ENCODE assay signal across 8 cellular contexts in the genomic region with DNA sequence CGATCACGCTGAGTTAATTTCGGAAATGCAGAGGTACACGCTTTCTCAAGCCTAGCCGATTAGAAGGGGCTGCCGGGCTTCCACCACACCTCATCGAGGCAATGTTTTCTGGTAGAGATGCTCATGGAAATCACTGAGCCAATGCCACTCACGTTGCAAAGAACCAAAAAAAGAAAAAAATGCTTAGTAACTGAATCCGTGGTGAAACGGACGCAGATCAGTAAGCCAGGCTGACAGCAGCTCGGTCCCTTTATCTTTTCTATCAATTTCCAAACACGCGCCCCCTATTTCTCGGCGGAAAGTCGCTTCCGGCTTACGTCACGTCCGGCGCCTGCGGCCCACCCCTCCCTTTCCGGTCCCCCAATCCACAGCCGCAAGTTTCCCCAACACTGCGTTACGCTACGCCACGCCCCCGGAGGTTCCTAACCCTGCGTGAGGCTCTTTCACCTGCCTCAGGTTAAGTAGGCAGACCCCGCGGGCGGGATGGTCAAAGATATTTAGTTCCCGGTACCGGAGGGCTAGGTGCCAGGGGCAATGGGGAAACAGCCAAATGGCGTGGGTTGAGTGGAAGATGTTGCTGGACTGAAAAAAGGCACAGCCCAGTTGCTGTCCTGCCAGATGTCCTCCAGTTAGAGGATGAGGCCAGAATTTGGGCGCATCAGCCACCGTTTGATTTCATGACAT. TPM values are rescaled to one million over a fixed set of nuclear protein-coding genes. Genes with fewer than 3 reads are reported as not detected.
A peak's percentile ranks its signal among the peaks of the same experiment; 100 is the strongest.
DNase-seq lines count a peak whose midpoint lies in the region; ATAC-seq and TF ChIP-seq lines count a peak whose summit lies in the region.

A gene with protein sequence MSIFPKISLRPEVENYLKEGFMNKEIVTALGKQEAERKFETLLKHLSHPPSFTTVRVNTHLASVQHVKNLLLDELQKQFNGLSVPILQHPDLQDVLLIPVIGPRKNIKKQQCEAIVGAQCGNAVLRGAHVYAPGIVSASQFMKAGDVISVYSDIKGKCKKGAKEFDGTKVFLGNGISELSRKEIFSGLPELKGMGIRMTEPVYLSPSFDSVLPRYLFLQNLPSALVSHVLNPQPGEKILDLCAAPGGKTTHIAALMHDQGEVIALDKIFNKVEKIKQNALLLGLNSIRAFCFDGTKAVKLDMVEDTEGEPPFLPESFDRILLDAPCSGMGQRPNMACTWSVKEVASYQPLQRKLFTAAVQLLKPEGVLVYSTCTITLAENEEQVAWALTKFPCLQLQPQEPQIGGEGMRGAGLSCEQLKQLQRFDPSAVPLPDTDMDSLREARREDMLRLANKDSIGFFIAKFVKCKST (minus strand): TSS at position 264 of the 684 bp plus-strand sequence. CDS start 384 bp downstream, outside the sequence.

- peaks cover 38% of the 10 kb centered on the region for H3K4me1 Mint-ChIP-seq in activated T-helper 2 cell treated with anti-CD3 and anti-CD28 coated beads, Interferon-gamma antibody, Interleukin-2, Interleukin-4, amounts not matched to agents 10 μg/mL and 5 μg/mL and 100 μg/mL, durations not matched to agents 14 hours and 24 hours and 36 hours (ENCODE audit: low read depth)
- peaks cover 26 to 29% of the 10 kb centered on the region in 2 donors for H3K4me1 Mint-ChIP-seq in natural killer cell treated with Interleukin-12 subunit alpha and Interleukin-12 subunit beta and Interleukin-15 and Interleukin-18, amount 100 ng/mL, for 72 hours (ENCODE audit: low read depth in 2 of 2)
- peaks cover 26% of the 10 kb centered on the region for H3K4me1 Mint-ChIP-seq in stimulated activated naive CD8-positive, alpha-beta T cell treated with anti-CD3 and anti-CD28 coated beads, Interleukin-15, amount 100 ng/mL, for 72 hours

- H3K4me3 Mint-ChIP-seq in activated T-helper 2 cell treated with anti-CD3 and anti-CD28 coated beads, Interferon-gamma antibody, Interleukin-2, Interleukin-4, amounts not matched to agents 10 μg/mL and 5 μg/mL and 100 μg/mL, durations not matched to agents 14 hours and 24 hours and 36 hours (ENCODE audit: low read depth), result peak within 1 kb of the TSS; percentile 91
- H3K4me3 Mint-ChIP-seq in natural killer cell treated with Interleukin-12 subunit alpha and Interleukin-12 subunit beta and Interleukin-15 and Interleukin-18, amount 100 ng/mL, for 72 hours, result peak within 1 kb of the TSS; percentile 98
- peak within 1 kb of the TSS; percentile 91 to 92 for H3K4me3 Mint-ChIP-seq in stimulated activated naive CD8-positive, alpha-beta T cell treated with anti-CD3 and anti-CD28 coated beads, Interleukin-15, amount 100 ng/mL, for 72 hours

- H3K9me2 ChIP-seq in Karpas-422 (replicated peaks; ENCODE audit: insufficient read depth, low read length), result no peaks in the 10 kb centered on the region

- H3K36me3 Mint-ChIP-seq in activated T-helper 2 cell treated with anti-CD3 and anti-CD28 coated beads, Interferon-gamma antibody, Interleukin-2, Interleukin-4, amounts not matched to agents 10 μg/mL and 5 μg/mL and 100 μg/mL, durations not matched to agents 14 hours and 24 hours and 36 hours (ENCODE audit: low read depth), result peaks cover 10% of the 10 kb centered on the region
- H3K36me3 Mint-ChIP-seq in natural killer cell treated with Interleukin-12 subunit alpha and Interleukin-12 subunit beta and Interleukin-15 and Interleukin-18, amount 100 ng/mL, for 72 hours, result peaks cover 5% of the 10 kb centered on the region

- peak within 1 kb of the TSS; percentile 62 for H3K27ac ChIP-seq in Karpas-422 (ENCODE audit: low read length)
- peak within 1 kb of the TSS; percentile 78 for H3K27ac ChIP-seq in RWPE1

- H3K4me1 ChIP-seq in Karpas-422 (ENCODE audit: low read length), result peaks cover 30% of the 10 kb centered on the region

- H4K20me1 ChIP-seq in Karpas-422 (ENCODE audit: insufficient read depth, low read depth, low read length), result no peaks in the 10 kb centered on the region

- H3K9me3 Mint-ChIP-seq in activated T-helper 2 cell treated with anti-CD3 and anti-CD28 coated beads, Interferon-gamma antibody, Interleukin-2, Interleukin-4, amounts not matched to agents 10 μg/mL and 5 μg/mL and 100 μg/mL, durations not matched to agents 14 hours and 24 hours and 36 hours, result no peaks in the 10 kb centered on the region
- H3K9me3 Mint-ChIP-seq in natural killer cell treated with Interleukin-12 subunit alpha and Interleukin-12 subunit beta and Interleukin-15 and Interleukin-18, amount 100 ng/mL, for 72 hours, result no peaks in the 10 kb centered on the region
- no peaks in the 10 kb centered on the region for H3K9me3 Mint-ChIP-seq in stimulated activated naive CD8-positive, alpha-beta T cell treated with anti-CD3 and anti-CD28 coated beads, Interleukin-15, amount 100 ng/mL, for 72 hours

- peaks cover 47% of the 10 kb centered on the region for H3K79me2 ChIP-seq in Karpas-422 (ENCODE audit: low read length)

- POLR2A ChIA-PET in RWPE1 (lab: Yijun Ruan, JAX; ENCODE audit: low non-redundant PET), result no interaction called here

- CTCF ChIA-PET in RWPE1 (lab: Yijun Ruan, JAX), result no interaction called here

- H3K9me3 ChIP-seq in Karpas-422 (ENCODE audit: low read length), result no peaks in the 10 kb centered on the region

- intact Hi-C loops in activated T-helper 2 cell treated with anti-CD3 and anti-CD28 coated beads, Interferon-gamma antibody, Interleukin-2, Interleukin-4, amounts not matched to agents 10 μg/mL and 5 μg/mL and 100 μg/mL, durations not matched to agents 14 hours and 24 hours and 36 hours (cut with micrococcal nuclease), result loop anchor here (1.0 to 10.0 kb wide), 5 partner anchors 8 to 1837 kb away; a partner anchor contains a TSS

- H3K27ac Mint-ChIP-seq in activated T-helper 2 cell treated with anti-CD3 and anti-CD28 coated beads, Interferon-gamma antibody, Interleukin-2, Interleukin-4, amounts not matched to agents 10 μg/mL and 5 μg/mL and 100 μg/mL, durations not matched to agents 14 hours and 24 hours and 36 hours, result peak within 1 kb of the TSS; percentile 93
- peak within 1 kb of the TSS; percentile 96 to 99 for H3K27ac Mint-ChIP-seq in natural killer cell treated with Interleukin-12 subunit alpha and Interleukin-12 subunit beta and Interleukin-15 and Interleukin-18, amount 100 ng/mL, for 72 hours
- peak within 1 kb of the TSS; percentile 95 to 96 for H3K27ac Mint-ChIP-seq in stimulated activated naive CD8-positive, alpha-beta T cell treated with anti-CD3 and anti-CD28 coated beads, Interleukin-15, amount 100 ng/mL, for 72 hours

- H3K27me3 ChIP-seq in Karpas-422 (ENCODE audit: low read length), result no peaks in the 10 kb centered on the region

- peak within 1 kb of the TSS; percentile 11; the same call in 1 of the 2 replicates for H2AFZ ChIP-seq in Karpas-422 (ENCODE audit: low read length)

- H3K4me3 ChIP-seq in Karpas-422 (ENCODE audit: low read length) (peak within 1 kb of the TSS; percentile 78), fibroblast of pulmonary artery (replicated peaks; ENCODE audit: low read depth, low read length) (peak within 1 kb of the TSS; percentile 83)

- peak within 1 kb of the TSS; percentile 79 for H3K9ac ChIP-seq in Karpas-422 (ENCODE audit: low read length)

- peak; percentile 96 for ATAC-seq in GM21786 (IDR thresholded peaks at IDR 0.05; ENCODE audit: unreplicated experiment)
- ATAC-seq in natural killer cell treated with Interleukin-12 subunit alpha and Interleukin-12 subunit beta and Interleukin-15 and Interleukin-18, amount 100 ng/mL, for 72 hours, result peak; percentile 98 to 99
- peak; percentile 98 for ATAC-seq in stimulated activated naive CD8-positive, alpha-beta T cell treated with anti-CD3 and anti-CD28 coated beads, Interleukin-15, amount 100 ng/mL, for 72 hours

- TF ChIP-seq CTCF in RWPE1 (conservative IDR thresholded peaks at IDR 0.05; ENCODE audit: low read depth) (no peak), fibroblast of pulmonary artery (IDR thresholded peaks at IDR 0.05; ENCODE audit: low read length, missing control alignments) (no peak)

- no peaks in the 10 kb centered on the region for H3K27me3 Mint-ChIP-seq in activated T-helper 2 cell treated with anti-CD3 and anti-CD28 coated beads, Interferon-gamma antibody, Interleukin-2, Interleukin-4, amounts not matched to agents 10 μg/mL and 5 μg/mL and 100 μg/mL, durations not matched to agents 14 hours and 24 hours and 36 hours (ENCODE audit: low read depth)
- no peaks in the 10 kb centered on the region for H3K27me3 Mint-ChIP-seq in natural killer cell treated with Interleukin-12 subunit alpha and Interleukin-12 subunit beta and Interleukin-15 and Interleukin-18, amount 100 ng/mL, for 72 hours
- H3K27me3 Mint-ChIP-seq in stimulated activated naive CD8-positive, alpha-beta T cell treated with anti-CD3 and anti-CD28 coated beads, Interleukin-15, amount 100 ng/mL, for 72 hours, result no peaks in the 10 kb centered on the region

- peak within 1 kb of the TSS; percentile 98 for H3K4me2 ChIP-seq in Karpas-422 (ENCODE audit: low read depth, low read length, poor library complexity, severe bottlenecking)

- peaks cover 4% of the 10 kb centered on the region; the same call in 1 of the 2 replicates for H3K36me3 ChIP-seq in Karpas-422 (ENCODE audit: insufficient read depth, low read length)

- DNase-seq in Daoy (ENCODE audit: low read depth), result peak; percentile 85
- DNase-seq in Karpas-422, result peak; percentile 97
- DNase-seq in RWPE1 (ENCODE audit: low spot score), result peak; percentile 76
- peak; percentile 92 for DNase-seq in activated T-helper 2 cell treated with anti-CD3 and anti-CD28 coated beads, Interferon-gamma antibody, Interleukin-2, Interleukin-4, amounts not matched to agents 10 μg/mL and 5 μg/mL and 100 μg/mL, durations not matched to agents 14 hours and 24 hours and 36 hours (ENCODE audit: low spot score)
- peak; percentile 90 for DNase-seq in fibroblast of pulmonary artery (ENCODE audit: low read depth)
- peak; percentile 94 for DNase-seq in natural killer cell treated with Interleukin-12 subunit alpha and Interleukin-12 subunit beta and Interleukin-15 and Interleukin-18, amount 100 ng/mL, for 72 hours (ENCODE audit: low spot score)
- peak; percentile 85 to 91 for DNase-seq in stimulated activated naive CD8-positive, alpha-beta T cell treated with anti-CD3 and anti-CD28 coated beads, Interleukin-15, amount 100 ng/mL, for 72 hours

RNA-seq across cellular contexts. Expression of the gene that starts here (rescaled TPM):
- total RNA-seq in Daoy (2014; rRNA removed; shearing (Covaris generic)), result 8.5 and 13.5 TPM in 2 replicates
- 22.0 and 29.0 TPM in 2 replicates for total RNA-seq in Karpas-422 (2014; rRNA removed; shearing (Covaris generic); ENCODE audit: low replicate concordance)
- 13.7 and 16.4 TPM in 2 replicates for total RNA-seq in activated T-helper 2 cell treated with anti-CD3 and anti-CD28 coated beads, Interferon-gamma antibody, Interleukin-2, Interleukin-4, amounts not matched to agents 10 μg/mL and 5 μg/mL and 100 μg/mL, durations not matched to agents 14 hours and 24 hours and 36 hours
- total RNA-seq in natural killer cell treated with Interleukin-12 subunit alpha and Interleukin-12 subunit beta and Interleukin-15 and Interleukin-18, amount 100 ng/mL, for 72 hours, result 10 to 100 TPM; 14.1 to 23.6 TPM

Comparison
In these comparisons a context has a peak if more than half of its experiments do, and no peak if none do; other contexts are left out.
1. Peak in every context shown above with its lines: DNase-seq, ATAC-seq, H3K4me3 ChIP-seq and H3K27ac ChIP-seq.